Comparison of ENCODE assay signal across 1 cellular context in the genomic region with DNA sequence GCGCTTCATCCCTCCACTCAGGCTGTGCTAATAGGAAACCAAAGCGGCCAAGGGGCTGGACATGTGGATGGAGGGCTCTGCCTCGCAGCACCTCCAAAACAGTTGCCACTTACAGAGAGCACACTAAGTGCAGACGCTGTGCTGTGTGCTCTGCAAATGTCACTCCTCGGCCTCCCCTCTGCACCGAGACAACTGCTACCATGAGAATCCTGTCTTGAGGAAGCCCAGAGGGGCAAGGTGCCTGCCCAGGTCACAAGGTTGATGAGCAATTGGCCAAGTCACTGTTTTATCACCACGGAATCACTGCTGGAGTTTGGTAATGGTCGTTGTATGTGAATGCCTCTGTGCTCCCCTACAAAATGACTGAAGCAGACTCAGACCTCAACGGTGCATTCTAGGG.
TF ChIP-seq lines count a peak whose summit lies in the region.

No MANE protein-coding gene starts in this region.

TF ChIP-seq in IMR-90, 13 proteins besides CTCF, POLR2A, EP300 and RAD21 (continued from another document):
- TF ChIP-seq MAZ (IDR thresholded peaks at IDR 0.05; ENCODE audit: borderline replicate concordance, low read depth, low read length) (no peak), CEBPB (IDR thresholded peaks at IDR 0.05; ENCODE audit: low read depth, low read length) (no peak), BHLHE40 (IDR thresholded peaks at IDR 0.05; ENCODE audit: low read depth, low read length) (no peak), RFX5 (IDR thresholded peaks at IDR 0.05; ENCODE audit: low read depth, low read length) (no peak), SMC3 (IDR thresholded peaks at IDR 0.05; ENCODE audit: low read depth, low read length) (no peak), MAFK (IDR thresholded peaks at IDR 0.05; ENCODE audit: low read depth, low read length) (no peak), RCOR1 (IDR thresholded peaks at IDR 0.05; ENCODE audit: insufficient replicate concordance, low read length) (no peak), MXI1 (IDR thresholded peaks at IDR 0.05; ENCODE audit: borderline replicate concordance, low read depth, low read length) (no peak)
- TF ChIP-seq, protein P1, sequence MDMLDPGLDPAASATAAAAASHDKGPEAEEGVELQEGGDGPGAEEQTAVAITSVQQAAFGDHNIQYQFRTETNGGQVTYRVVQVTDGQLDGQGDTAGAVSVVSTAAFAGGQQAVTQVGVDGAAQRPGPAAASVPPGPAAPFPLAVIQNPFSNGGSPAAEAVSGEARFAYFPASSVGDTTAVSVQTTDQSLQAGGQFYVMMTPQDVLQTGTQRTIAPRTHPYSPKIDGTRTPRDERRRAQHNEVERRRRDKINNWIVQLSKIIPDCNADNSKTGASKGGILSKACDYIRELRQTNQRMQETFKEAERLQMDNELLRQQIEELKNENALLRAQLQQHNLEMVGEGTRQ (IDR thresholded peaks at IDR 0.05; ENCODE audit: low read depth, low read length): no peak
TF ChIP-seq in IMR-90: peak in this region for 0.
